Comparison of ENCODE assay signal across 9 cellular contexts in genomic region chr9:99076483-99077171, GRCh38. TPM values are rescaled to one million over a fixed set of nuclear protein-coding genes. Genes with fewer than 3 reads are reported as not detected.
DNase-seq lines count a peak whose midpoint lies in the region; ATAC-seq and TF ChIP-seq lines count a peak whose summit lies in the region.
"Had no signal": no experiment of that assay in that cellular context is flagged by ENCODE, and none has a peak within 500 bp of the region (broad histone marks: within the 10 kb centered on the region; RNA-seq: fewer than 3 reads in every experiment).

No MANE protein-coding gene starts in this region.

- peaks cover 3% of the 10 kb centered on the region for H3K27me3 Mint-ChIP-seq in endothelial cell (ENCODE audit: unreplicated experiment)

- no peaks in the 10 kb centered on the region for H3K9me3 Mint-ChIP-seq in endothelial cell (ENCODE audit: unreplicated experiment)

- H3K36me3 Mint-ChIP-seq in endothelial cell (ENCODE audit: low read depth, unreplicated experiment): peaks cover 12% of the 10 kb centered on the region

- DNase-seq in heart left ventricle: peak in 2 of 5 donors; percentile 36 to 37
- DNase-seq in Right ventricle myocardium superior: no peak
- peak; percentile 57 for DNase-seq in UCSD-AML1 (lab: John Stamatoyannopoulos, UW; ENCODE audit: unreplicated experiment)
- DNase-seq in endothelial cell (ENCODE audit: low spot score): no peak
- peak; percentile 48 for DNase-seq in stimulated activated naive CD8-positive, alpha-beta T cell treated with anti-CD3 and anti-CD28 coated beads, Interleukin-15, Interleukin-2, amounts not matched to agents 100 U/mL and 50 U/mL, for 24 hours
- DNase-seq in DMS 273 (lab: John Stamatoyannopoulos, UW; ENCODE audit: unreplicated experiment): no peak
- DNase-seq in hippocampal formation (lab: John Stamatoyannopoulos, UW): no peak
- DNase-seq: NCI-H1930 had no signal

- no peak for TF ChIP-seq CTCF in heart left ventricle (IDR thresholded peaks at IDR 0.05)
- TF ChIP-seq CTCF in endothelial cell (IDR thresholded peaks at IDR 0.05; ENCODE audit: unreplicated experiment): no peak

- intact Hi-C loops in heart left ventricle (cut with DNase I): no loop called here
- intact Hi-C loops in Right ventricle myocardium superior (cut with DNase I): no loop called here

- H3K4me1 ChIP-seq in heart left ventricle: peaks cover 0 to 34% (median 18%) of the 10 kb centered on the region in 12 donors

- no peak overlapping the region for H3K4me3 ChIP-seq in heart left ventricle

- no peaks in the 10 kb centered on the region for H3K27me3 ChIP-seq in heart left ventricle

- peak in 3 of 4 donors; percentile 29 to 38 (median 37) for ATAC-seq in heart left ventricle
- ATAC-seq in Right ventricle myocardium superior (ENCODE audit: poor library complexity): no peak
- peak; percentile 52 for ATAC-seq in stimulated activated naive CD8-positive, alpha-beta T cell treated with anti-CD3 and anti-CD28 coated beads, Interleukin-15, Interleukin-2, amounts not matched to agents 100 U/mL and 50 U/mL, for 24 hours
- ATAC-seq in HG03280 (IDR thresholded peaks at IDR 0.05; ENCODE audit: unreplicated experiment): no peak

- peak overlapping the region; percentile 88 for H3K27ac Mint-ChIP-seq in endothelial cell (ENCODE audit: unreplicated experiment)

- H3K4me1 Mint-ChIP-seq in endothelial cell (ENCODE audit: unreplicated experiment): peaks cover 74% of the 10 kb centered on the region

- TF ChIP-seq POLR2A in heart left ventricle (IDR thresholded peaks at IDR 0.05): no peak

- WGBS in heart left ventricle, 4 donors: 48 to 64% (median 58%) methylated on average over 6 of the region's 6 CpGs

- H3K4me3 Mint-ChIP-seq in endothelial cell (ENCODE audit: unreplicated experiment): peak overlapping the region; percentile 56

- no peaks in the 10 kb centered on the region for H3K36me3 ChIP-seq in heart left ventricle

- peak overlapping the region in 7 of 12 donors; percentile 7 to 79 (median 33) for H3K27ac ChIP-seq in heart left ventricle

- no peaks in the 10 kb centered on the region for H3K9me3 ChIP-seq in heart left ventricle

RNA-seq across cellular contexts. Expression of gene TGFBR1, which starts 28.3 kb away (rescaled TPM):
- total RNA-seq in heart left ventricle (10 to 100 TPM in 8 of 9 donors, 1 to 10 TPM in 1; 8.5 to 41.0 (median 14.7) TPM), Right ventricle myocardium superior (11.9 TPM), endothelial cell (ENCODE audit: unreplicated experiment) (206 TPM)
- polyA plus RNA-seq in heart left ventricle: 1 to 10 TPM; 3.8 to 7.6 TPM

Comparison
In these comparisons a context has a peak if more than half of its experiments do, and no peak if none do; other contexts are left out.
1. ATAC-seq: peak in heart left ventricle (3 of 4) and stimulated activated naive CD8-positive, alpha-beta T cell treated with anti-CD3 and anti-CD28 coated beads, Interleukin-15, Interleukin-2, amounts not matched to agents 100 U/mL and 50 U/mL, for 24 hours (single experiment); none in Right ventricle myocardium superior (single experiment) and HG03280 (single experiment).
2. DNase-seq: peak in UCSD-AML1 (single experiment) and stimulated activated naive CD8-positive, alpha-beta T cell treated with anti-CD3 and anti-CD28 coated beads, Interleukin-15, Interleukin-2, amounts not matched to agents 100 U/mL and 50 U/mL, for 24 hours (single experiment); none in Right ventricle myocardium superior (single experiment), endothelial cell (single experiment), DMS 273 (single experiment) and hippocampal formation (0 of 2).